In the genomic region with DNA sequence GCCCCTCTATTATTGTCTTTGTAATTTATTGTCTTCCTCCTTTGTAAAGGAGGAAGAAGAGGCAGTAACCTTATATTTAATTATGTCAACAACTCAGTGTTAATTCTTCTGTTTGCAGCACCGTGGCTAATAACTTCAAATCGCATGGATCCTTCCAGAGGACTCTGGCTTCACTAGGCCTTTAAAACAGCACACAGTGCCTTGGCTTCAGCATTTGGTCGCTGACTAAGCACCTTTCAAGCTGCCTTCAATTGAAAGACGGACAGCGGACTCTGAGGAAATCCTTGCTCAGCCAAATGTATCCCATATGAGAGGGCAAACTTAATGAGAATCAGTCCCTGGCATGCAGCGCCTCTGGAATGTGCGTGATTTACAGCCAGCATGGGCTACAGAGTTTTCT, we compare ENCODE assay signal across 2 cellular contexts.
A peak's percentile ranks its signal among the peaks of the same experiment; 100 is the strongest.
TF ChIP-seq lines count a peak whose summit lies in the region.

No MANE protein-coding gene starts in this region.

TF ChIP-seq in GM23338, 12 proteins besides CTCF, POLR2A, EP300 and RAD21 (continued from another document):
- TF ChIP-seq, protein P1, sequence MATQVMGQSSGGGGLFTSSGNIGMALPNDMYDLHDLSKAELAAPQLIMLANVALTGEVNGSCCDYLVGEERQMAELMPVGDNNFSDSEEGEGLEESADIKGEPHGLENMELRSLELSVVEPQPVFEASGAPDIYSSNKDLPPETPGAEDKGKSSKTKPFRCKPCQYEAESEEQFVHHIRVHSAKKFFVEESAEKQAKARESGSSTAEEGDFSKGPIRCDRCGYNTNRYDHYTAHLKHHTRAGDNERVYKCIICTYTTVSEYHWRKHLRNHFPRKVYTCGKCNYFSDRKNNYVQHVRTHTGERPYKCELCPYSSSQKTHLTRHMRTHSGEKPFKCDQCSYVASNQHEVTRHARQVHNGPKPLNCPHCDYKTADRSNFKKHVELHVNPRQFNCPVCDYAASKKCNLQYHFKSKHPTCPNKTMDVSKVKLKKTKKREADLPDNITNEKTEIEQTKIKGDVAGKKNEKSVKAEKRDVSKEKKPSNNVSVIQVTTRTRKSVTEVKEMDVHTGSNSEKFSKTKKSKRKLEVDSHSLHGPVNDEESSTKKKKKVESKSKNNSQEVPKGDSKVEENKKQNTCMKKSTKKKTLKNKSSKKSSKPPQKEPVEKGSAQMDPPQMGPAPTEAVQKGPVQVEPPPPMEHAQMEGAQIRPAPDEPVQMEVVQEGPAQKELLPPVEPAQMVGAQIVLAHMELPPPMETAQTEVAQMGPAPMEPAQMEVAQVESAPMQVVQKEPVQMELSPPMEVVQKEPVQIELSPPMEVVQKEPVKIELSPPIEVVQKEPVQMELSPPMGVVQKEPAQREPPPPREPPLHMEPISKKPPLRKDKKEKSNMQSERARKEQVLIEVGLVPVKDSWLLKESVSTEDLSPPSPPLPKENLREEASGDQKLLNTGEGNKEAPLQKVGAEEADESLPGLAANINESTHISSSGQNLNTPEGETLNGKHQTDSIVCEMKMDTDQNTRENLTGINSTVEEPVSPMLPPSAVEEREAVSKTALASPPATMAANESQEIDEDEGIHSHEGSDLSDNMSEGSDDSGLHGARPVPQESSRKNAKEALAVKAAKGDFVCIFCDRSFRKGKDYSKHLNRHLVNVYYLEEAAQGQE (IDR thresholded peaks at IDR 0.05; ENCODE audit: unreplicated experiment), result no peak

TF ChIP-seq in K562, 482 proteins besides CTCF, POLR2A, EP300 and RAD21 (continued from another document and continues in another):
- TF ChIP-seq, protein P2, sequence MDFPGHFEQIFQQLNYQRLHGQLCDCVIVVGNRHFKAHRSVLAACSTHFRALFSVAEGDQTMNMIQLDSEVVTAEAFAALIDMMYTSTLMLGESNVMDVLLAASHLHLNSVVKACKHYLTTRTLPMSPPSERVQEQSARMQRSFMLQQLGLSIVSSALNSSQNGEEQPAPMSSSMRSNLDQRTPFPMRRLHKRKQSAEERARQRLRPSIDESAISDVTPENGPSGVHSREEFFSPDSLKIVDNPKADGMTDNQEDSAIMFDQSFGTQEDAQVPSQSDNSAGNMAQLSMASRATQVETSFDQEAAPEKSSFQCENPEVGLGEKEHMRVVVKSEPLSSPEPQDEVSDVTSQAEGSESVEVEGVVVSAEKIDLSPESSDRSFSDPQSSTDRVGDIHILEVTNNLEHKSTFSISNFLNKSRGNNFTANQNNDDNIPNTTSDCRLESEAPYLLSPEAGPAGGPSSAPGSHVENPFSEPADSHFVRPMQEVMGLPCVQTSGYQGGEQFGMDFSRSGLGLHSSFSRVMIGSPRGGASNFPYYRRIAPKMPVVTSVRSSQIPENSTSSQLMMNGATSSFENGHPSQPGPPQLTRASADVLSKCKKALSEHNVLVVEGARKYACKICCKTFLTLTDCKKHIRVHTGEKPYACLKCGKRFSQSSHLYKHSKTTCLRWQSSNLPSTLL (IDR thresholded peaks at IDR 0.05), result 0 out of 2 replicates have a peak, but pooled peaks have one; percentile 59
- TF ChIP-seq, protein P3, sequence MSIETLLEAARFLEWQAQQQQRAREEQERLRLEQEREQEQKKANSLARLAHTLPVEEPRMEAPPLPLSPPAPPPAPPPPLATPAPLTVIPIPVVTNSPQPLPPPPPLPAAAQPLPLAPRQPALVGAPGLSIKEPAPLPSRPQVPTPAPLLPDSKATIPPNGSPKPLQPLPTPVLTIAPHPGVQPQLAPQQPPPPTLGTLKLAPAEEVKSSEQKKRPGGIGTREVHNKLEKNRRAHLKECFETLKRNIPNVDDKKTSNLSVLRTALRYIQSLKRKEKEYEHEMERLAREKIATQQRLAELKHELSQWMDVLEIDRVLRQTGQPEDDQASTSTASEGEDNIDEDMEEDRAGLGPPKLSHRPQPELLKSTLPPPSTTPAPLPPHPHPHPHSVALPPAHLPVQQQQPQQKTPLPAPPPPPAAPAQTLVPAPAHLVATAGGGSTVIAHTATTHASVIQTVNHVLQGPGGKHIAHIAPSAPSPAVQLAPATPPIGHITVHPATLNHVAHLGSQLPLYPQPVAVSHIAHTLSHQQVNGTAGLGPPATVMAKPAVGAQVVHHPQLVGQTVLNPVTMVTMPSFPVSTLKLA (conservative IDR thresholded peaks at IDR 0.05), result no peak
- TF ChIP-seq MEIS2 (IDR thresholded peaks at IDR 0.05; ENCODE audit: partially characterized antibody) (peak; percentile 20), HIVEP1 (CRISPR knock-in tag; IDR thresholded peaks at IDR 0.05) (no peak), ETV1 (tag; conservative IDR thresholded peaks at IDR 0.05; ENCODE audit: low read depth) (no peak), GABPA (tag; conservative IDR thresholded peaks at IDR 0.05; ENCODE audit: low read depth) (no peak), MAFF (IDR thresholded peaks at IDR 0.05; ENCODE audit: low read length) (peak; percentile 74), ZNF324 (CRISPR knock-in tag; IDR thresholded peaks at IDR 0.05) (no peak), TAF7 (tag; IDR thresholded peaks at IDR 0.05) (no peak), CEBPG (CRISPR knock-in tag; IDR thresholded peaks at IDR 0.05) (no peak), CEBPG (tag; conservative IDR thresholded peaks at IDR 0.05 in 1 of 2, IDR thresholded peaks at IDR 0.05 in 1 of 2) (no peak), ETS2 (tag; IDR thresholded peaks at IDR 0.05; ENCODE audit: borderline replicate concordance, poor library complexity, severe bottlenecking) (no peak), NFE2L1 (tag; IDR thresholded peaks at IDR 0.05; ENCODE audit: borderline replicate concordance, low read depth) (no peak), SAFB (IDR thresholded peaks at IDR 0.05; ENCODE audit: borderline replicate concordance, low read depth, low read length) (no peak), NR2C1 (IDR thresholded peaks at IDR 0.05) (no peak), NR2C1 (tag; IDR thresholded peaks at IDR 0.05) (no peak), TRIM28 (IDR thresholded peaks at IDR 0.05) (no peak), SMARCA5 (IDR thresholded peaks at IDR 0.05) (no peak), FUS (optimal IDR thresholded peaks at IDR 0.05; ENCODE audit: low read depth, low read length) (no peak), HNRNPH1 (optimal IDR thresholded peaks at IDR 0.05; ENCODE audit: low read depth, low read length) (no peak), SMARCB1 (IDR thresholded peaks at IDR 0.05; ENCODE audit: insufficient read length, low read depth) (no peak), ZNF316 (IDR thresholded peaks at IDR 0.05) (peak; percentile 95), CBX2 (IDR thresholded peaks at IDR 0.05; ENCODE audit: insufficient read depth, low read length, poor library complexity, severe bottlenecking) (no peak), MAFK (IDR thresholded peaks at IDR 0.05; ENCODE audit: low read length) (peak; percentile 82)
- TF ChIP-seq, protein P4, sequence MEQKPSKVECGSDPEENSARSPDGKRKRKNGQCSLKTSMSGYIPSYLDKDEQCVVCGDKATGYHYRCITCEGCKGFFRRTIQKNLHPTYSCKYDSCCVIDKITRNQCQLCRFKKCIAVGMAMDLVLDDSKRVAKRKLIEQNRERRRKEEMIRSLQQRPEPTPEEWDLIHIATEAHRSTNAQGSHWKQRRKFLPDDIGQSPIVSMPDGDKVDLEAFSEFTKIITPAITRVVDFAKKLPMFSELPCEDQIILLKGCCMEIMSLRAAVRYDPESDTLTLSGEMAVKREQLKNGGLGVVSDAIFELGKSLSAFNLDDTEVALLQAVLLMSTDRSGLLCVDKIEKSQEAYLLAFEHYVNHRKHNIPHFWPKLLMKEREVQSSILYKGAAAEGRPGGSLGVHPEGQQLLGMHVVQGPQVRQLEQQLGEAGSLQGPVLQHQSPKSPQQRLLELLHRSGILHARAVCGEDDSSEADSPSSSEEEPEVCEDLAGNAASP (IDR thresholded peaks at IDR 0.05), result no peak
- TF ChIP-seq, protein P5, sequence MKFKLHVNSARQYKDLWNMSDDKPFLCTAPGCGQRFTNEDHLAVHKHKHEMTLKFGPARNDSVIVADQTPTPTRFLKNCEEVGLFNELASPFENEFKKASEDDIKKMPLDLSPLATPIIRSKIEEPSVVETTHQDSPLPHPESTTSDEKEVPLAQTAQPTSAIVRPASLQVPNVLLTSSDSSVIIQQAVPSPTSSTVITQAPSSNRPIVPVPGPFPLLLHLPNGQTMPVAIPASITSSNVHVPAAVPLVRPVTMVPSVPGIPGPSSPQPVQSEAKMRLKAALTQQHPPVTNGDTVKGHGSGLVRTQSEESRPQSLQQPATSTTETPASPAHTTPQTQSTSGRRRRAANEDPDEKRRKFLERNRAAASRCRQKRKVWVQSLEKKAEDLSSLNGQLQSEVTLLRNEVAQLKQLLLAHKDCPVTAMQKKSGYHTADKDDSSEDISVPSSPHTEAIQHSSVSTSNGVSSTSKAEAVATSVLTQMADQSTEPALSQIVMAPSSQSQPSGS (CRISPR knock-in tag; IDR thresholded peaks at IDR 0.05), result no peak
- TF ChIP-seq, protein P6, sequence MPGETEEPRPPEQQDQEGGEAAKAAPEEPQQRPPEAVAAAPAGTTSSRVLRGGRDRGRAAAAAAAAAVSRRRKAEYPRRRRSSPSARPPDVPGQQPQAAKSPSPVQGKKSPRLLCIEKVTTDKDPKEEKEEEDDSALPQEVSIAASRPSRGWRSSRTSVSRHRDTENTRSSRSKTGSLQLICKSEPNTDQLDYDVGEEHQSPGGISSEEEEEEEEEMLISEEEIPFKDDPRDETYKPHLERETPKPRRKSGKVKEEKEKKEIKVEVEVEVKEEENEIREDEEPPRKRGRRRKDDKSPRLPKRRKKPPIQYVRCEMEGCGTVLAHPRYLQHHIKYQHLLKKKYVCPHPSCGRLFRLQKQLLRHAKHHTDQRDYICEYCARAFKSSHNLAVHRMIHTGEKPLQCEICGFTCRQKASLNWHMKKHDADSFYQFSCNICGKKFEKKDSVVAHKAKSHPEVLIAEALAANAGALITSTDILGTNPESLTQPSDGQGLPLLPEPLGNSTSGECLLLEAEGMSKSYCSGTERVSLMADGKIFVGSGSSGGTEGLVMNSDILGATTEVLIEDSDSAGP (CRISPR knock-in tag; IDR thresholded peaks at IDR 0.05), result no peak
- TF ChIP-seq, protein P7, sequence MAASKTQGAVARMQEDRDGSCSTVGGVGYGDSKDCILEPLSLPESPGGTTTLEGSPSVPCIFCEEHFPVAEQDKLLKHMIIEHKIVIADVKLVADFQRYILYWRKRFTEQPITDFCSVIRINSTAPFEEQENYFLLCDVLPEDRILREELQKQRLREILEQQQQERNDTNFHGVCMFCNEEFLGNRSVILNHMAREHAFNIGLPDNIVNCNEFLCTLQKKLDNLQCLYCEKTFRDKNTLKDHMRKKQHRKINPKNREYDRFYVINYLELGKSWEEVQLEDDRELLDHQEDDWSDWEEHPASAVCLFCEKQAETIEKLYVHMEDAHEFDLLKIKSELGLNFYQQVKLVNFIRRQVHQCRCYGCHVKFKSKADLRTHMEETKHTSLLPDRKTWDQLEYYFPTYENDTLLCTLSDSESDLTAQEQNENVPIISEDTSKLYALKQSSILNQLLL (CRISPR knock-in tag; IDR thresholded peaks at IDR 0.05; ENCODE audit: borderline replicate concordance), result no peak
- TF ChIP-seq, protein P8, sequence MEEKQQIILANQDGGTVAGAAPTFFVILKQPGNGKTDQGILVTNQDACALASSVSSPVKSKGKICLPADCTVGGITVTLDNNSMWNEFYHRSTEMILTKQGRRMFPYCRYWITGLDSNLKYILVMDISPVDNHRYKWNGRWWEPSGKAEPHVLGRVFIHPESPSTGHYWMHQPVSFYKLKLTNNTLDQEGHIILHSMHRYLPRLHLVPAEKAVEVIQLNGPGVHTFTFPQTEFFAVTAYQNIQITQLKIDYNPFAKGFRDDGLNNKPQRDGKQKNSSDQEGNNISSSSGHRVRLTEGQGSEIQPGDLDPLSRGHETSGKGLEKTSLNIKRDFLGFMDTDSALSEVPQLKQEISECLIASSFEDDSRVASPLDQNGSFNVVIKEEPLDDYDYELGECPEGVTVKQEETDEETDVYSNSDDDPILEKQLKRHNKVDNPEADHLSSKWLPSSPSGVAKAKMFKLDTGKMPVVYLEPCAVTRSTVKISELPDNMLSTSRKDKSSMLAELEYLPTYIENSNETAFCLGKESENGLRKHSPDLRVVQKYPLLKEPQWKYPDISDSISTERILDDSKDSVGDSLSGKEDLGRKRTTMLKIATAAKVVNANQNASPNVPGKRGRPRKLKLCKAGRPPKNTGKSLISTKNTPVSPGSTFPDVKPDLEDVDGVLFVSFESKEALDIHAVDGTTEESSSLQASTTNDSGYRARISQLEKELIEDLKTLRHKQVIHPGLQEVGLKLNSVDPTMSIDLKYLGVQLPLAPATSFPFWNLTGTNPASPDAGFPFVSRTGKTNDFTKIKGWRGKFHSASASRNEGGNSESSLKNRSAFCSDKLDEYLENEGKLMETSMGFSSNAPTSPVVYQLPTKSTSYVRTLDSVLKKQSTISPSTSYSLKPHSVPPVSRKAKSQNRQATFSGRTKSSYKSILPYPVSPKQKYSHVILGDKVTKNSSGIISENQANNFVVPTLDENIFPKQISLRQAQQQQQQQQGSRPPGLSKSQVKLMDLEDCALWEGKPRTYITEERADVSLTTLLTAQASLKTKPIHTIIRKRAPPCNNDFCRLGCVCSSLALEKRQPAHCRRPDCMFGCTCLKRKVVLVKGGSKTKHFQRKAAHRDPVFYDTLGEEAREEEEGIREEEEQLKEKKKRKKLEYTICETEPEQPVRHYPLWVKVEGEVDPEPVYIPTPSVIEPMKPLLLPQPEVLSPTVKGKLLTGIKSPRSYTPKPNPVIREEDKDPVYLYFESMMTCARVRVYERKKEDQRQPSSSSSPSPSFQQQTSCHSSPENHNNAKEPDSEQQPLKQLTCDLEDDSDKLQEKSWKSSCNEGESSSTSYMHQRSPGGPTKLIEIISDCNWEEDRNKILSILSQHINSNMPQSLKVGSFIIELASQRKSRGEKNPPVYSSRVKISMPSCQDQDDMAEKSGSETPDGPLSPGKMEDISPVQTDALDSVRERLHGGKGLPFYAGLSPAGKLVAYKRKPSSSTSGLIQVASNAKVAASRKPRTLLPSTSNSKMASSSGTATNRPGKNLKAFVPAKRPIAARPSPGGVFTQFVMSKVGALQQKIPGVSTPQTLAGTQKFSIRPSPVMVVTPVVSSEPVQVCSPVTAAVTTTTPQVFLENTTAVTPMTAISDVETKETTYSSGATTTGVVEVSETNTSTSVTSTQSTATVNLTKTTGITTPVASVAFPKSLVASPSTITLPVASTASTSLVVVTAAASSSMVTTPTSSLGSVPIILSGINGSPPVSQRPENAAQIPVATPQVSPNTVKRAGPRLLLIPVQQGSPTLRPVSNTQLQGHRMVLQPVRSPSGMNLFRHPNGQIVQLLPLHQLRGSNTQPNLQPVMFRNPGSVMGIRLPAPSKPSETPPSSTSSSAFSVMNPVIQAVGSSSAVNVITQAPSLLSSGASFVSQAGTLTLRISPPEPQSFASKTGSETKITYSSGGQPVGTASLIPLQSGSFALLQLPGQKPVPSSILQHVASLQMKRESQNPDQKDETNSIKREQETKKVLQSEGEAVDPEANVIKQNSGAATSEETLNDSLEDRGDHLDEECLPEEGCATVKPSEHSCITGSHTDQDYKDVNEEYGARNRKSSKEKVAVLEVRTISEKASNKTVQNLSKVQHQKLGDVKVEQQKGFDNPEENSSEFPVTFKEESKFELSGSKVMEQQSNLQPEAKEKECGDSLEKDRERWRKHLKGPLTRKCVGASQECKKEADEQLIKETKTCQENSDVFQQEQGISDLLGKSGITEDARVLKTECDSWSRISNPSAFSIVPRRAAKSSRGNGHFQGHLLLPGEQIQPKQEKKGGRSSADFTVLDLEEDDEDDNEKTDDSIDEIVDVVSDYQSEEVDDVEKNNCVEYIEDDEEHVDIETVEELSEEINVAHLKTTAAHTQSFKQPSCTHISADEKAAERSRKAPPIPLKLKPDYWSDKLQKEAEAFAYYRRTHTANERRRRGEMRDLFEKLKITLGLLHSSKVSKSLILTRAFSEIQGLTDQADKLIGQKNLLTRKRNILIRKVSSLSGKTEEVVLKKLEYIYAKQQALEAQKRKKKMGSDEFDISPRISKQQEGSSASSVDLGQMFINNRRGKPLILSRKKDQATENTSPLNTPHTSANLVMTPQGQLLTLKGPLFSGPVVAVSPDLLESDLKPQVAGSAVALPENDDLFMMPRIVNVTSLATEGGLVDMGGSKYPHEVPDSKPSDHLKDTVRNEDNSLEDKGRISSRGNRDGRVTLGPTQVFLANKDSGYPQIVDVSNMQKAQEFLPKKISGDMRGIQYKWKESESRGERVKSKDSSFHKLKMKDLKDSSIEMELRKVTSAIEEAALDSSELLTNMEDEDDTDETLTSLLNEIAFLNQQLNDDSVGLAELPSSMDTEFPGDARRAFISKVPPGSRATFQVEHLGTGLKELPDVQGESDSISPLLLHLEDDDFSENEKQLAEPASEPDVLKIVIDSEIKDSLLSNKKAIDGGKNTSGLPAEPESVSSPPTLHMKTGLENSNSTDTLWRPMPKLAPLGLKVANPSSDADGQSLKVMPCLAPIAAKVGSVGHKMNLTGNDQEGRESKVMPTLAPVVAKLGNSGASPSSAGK (IDR thresholded peaks at IDR 0.05), result peak; percentile 51
